Comparison of ENCODE assay signal across 7 cellular contexts in the genomic region with DNA sequence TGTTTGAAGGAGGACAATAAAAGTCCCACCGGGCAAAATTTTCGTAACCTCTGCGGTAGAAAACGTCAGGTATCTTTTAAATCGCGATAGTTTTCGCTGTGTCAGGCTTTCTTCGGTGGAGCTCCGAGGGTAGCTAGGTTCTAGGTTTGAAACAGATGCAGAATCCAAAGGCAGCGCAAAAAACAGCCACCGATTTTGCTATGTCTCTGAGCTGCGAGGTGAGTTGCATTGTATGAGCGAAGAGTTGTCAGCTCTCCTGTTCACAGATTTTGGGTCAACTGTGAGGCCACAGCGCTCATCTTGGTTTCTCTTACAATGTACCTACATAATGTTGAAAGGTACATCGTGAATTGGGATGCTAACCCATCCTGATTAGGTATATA. TPM values are rescaled to one million over a fixed set of nuclear protein-coding genes. Genes with fewer than 3 reads are reported as not detected.
DNase-seq lines count a peak whose midpoint lies in the region; ATAC-seq and TF ChIP-seq lines count a peak whose summit lies in the region.

No MANE protein-coding gene starts in this region.

- H3K27me3 ChIP-seq in H7 (ENCODE audit: control insufficient read depth, insufficient read depth, low read length) (no peaks in the 10 kb centered on the region), tibial artery (no peaks in the 10 kb centered on the region)

- ATAC-seq in HG02885 (IDR thresholded peaks at IDR 0.05; ENCODE audit: poor library complexity, unreplicated experiment), result no peak

- H3K9me3 ChIP-seq in tibial artery, result no peaks in the 10 kb centered on the region

- 0% methylated on average over 15 of the region's 15 CpGs for WGBS in lower leg skin, 2 donors

- peak overlapping the region; percentile 95 to 97 for H3K27ac ChIP-seq in tibial artery

- no peaks in the 10 kb centered on the region for H3K36me3 ChIP-seq in H7 (replicated peaks; ENCODE audit: control insufficient read depth, insufficient read depth, low read length)
- H3K36me3 ChIP-seq in tibial artery, result no peaks in the 10 kb centered on the region

- intact Hi-C loops in lower leg skin (cut with DNase I; ENCODE audit: low total_unique reads) (no loop called here), tibial artery (cut with DNase I; ENCODE audit: low total_unique reads) (no loop called here)

- DNase-seq in H7 (peak; percentile 14), RKO (ENCODE audit: low spot score) (peak; percentile 56), cerebellar cortex (ENCODE audit: low spot score) (peak; percentile 59), lower leg skin (ENCODE audit: low spot score in 2 of 2) (peak in 1 of 2 donors; percentile 28), tibial artery (no peak), putamen (ENCODE audit: low spot score) (no peak)

- H3K4me3 ChIP-seq in H7 (ENCODE audit: insufficient read depth, low read depth, low read length) (peak overlapping the region; percentile 76), lower leg skin (ENCODE audit: low read depth, poor library complexity, severe bottlenecking) (peak overlapping the region; percentile 49), tibial artery (peak overlapping the region; percentile 76 to 79)

- TF ChIP-seq CTCF in lower leg skin (IDR thresholded peaks at IDR 0.05) (no peak), tibial artery (IDR thresholded peaks at IDR 0.05) (no peak)

- TF ChIP-seq POLR2A in lower leg skin (IDR thresholded peaks at IDR 0.05), result no peak

- peaks cover 0 to 25% (median 13%) of the 10 kb centered on the region in 4 donors for H3K4me1 ChIP-seq in tibial artery

RNA-seq across cellular contexts. Expression of gene CLCN3, which starts 0.5 kb away (rescaled TPM):
- total RNA-seq in H7 (2014; rRNA removed; shearing (Covaris generic)), result 15.9 and 19.6 TPM in 2 replicates
- total RNA-seq in lower leg skin, result 10 to 100 TPM; 32.8 to 75.4 (median 57.8) TPM

RNA-seq across cellular contexts. Expression of gene NEK1, which starts 8.5 kb away (rescaled TPM):
- 3.3 and 4.7 TPM in 2 replicates for total RNA-seq in H7 (2014; rRNA removed; shearing (Covaris generic))
- 1 to 10 TPM; 4.8 to 6.9 (median 5.5) TPM for total RNA-seq in lower leg skin

Comparison
In these comparisons a context has a peak if more than half of its experiments do, and no peak if none do; other contexts are left out.
1. DNase-seq: peak in H7 (single experiment), RKO (single experiment) and cerebellar cortex (single experiment); none in tibial artery (0 of 2) and putamen (single experiment).
2. Peak in every context shown above with its lines, with median percentiles within 50 percentile points of each other: H3K4me3 ChIP-seq.